Comparison of ENCODE assay signal across 34 cellular contexts in genomic region chr4:105075045-105075444, GRCh38.
"Had no signal": no experiment of that assay in that cellular context is flagged by ENCODE, and none has a peak within 500 bp of the region (broad histone marks: within the 10 kb centered on the region; RNA-seq: fewer than 3 reads in every experiment).

No MANE protein-coding gene starts in this region.

- H3K4me2 ChIP-seq: KMS-11, SK-N-SH had no signal

- H3K4me1 ChIP-seq: Peyer's patch, SJSA1 had no signal

- H3K4me3 ChIP-seq: Peyer's patch, SJSA1 had no signal

- H3K27ac ChIP-seq: brain microvascular endothelial cell, KMS-11, Peyer's patch, SJSA1, VCaP had no signal

- ATAC-seq: activated CD8-positive, alpha-beta memory T cell treated with anti-CD3 and anti-CD28 coated beads, Interleukin-2, amount 10 ng/mL, durations not matched to agents 7 days and 5 days; PC-3 had no signal

- H3K27me3 ChIP-seq: brain microvascular endothelial cell, Peyer's patch, SJSA1 had no signal

- DNase-seq: activated B cell treated with CpG ODN at 0.5 μM for 24 hours; activated CD4-positive, alpha-beta memory T cell treated with anti-CD3 and anti-CD28 coated beads, Interleukin-2, amount 10 ng/mL, durations not matched to agents 7 days and 5 days; activated CD4-positive, alpha-beta T cell treated with anti-CD3 and anti-CD28 coated beads for 4 hours; activated CD4-positive, CD25-positive, alpha-beta regulatory T cell treated with anti-CD3 and anti-CD28 coated beads, Interleukin-2, amount 50 U/mL, for 72 hours; activated CD8-positive, alpha-beta memory T cell treated with anti-CD3 and anti-CD28 coated beads for 24 hours; activated CD8-positive, alpha-beta memory T cell treated with anti-CD3 and anti-CD28 coated beads, Interleukin-2, amount 10 ng/mL, durations not matched to agents 7 days and 5 days; activated CD8-positive, alpha-beta memory T cell treated with anti-CD3 and anti-CD28 coated beads, Interleukin-2, amount 50 U/mL, for 48 hours; activated effector memory CD4-positive, alpha-beta T cell treated with Interleukin-2 at 50 U/mL for 16 hours; activated naive CD4-positive, alpha-beta T cell treated with anti-CD3 and anti-CD28 coated beads, Interleukin-2, amount 50 U/mL, for 16 hours; activated naive CD8-positive, alpha-beta T cell treated with anti-CD3 and anti-CD28 coated beads for 36 hours; activated T-cell treated with anti-CD3 and anti-CD28 coated beads, Interleukin-2, amount 50 U/mL, for 48 hours; amniotic stem cell; aorta; brain microvascular endothelial cell; central memory CD4-positive, alpha-beta T cell; MM.1S; NCI-H1105; NCI-H1417 treated with DMSO at 0.1 percent for 48 hours; NCI-H187 treated with DMSO at 0.1 percent for 48 hours; NCI-H2081; NCI-H2171 treated with DMSO at 0.1 percent for 48 hours; NCI-H2227 treated with DMSO at 0.1 percent for 48 hours; NCI-H446; NCI-H510A treated with DMSO at 0.1 percent for 48 hours; NCI-H526 treated with DMSO at 0.1 percent for 48 hours; NCI-H82; PC-3; Peyer's patch; RPMI8226; SHP77 treated with DMSO at 0.1 percent for 48 hours; SK-N-SH had no signal

- H3K9ac ChIP-seq: KMS-11, SK-N-SH had no signal

- H3K9me3 ChIP-seq: Peyer's patch, SJSA1, SK-N-SH had no signal

- H3K36me3 ChIP-seq: brain microvascular endothelial cell, Peyer's patch, SJSA1 had no signal
